ENCODE assay signal across 9 cellular contexts in genomic region chr6:131519670-131520436, GRCh38. TPM values are rescaled to one million over a fixed set of nuclear protein-coding genes. Genes with fewer than 3 reads are reported as not detected.
DNase-seq lines count a peak whose midpoint lies in the region; ATAC-seq and TF ChIP-seq lines count a peak whose summit lies in the region.
"Had no signal": no experiment of that assay in that cellular context is flagged by ENCODE, and none has a peak within 500 bp of the region (broad histone marks: within the 10 kb centered on the region; RNA-seq: fewer than 3 reads in every experiment).

No MANE protein-coding gene starts in this region.

- 47% methylated on average over 2 of the region's 2 CpGs for WGBS in liver
- 58 to 60% methylated on average over 2 of the region's 2 CpGs for WGBS in upper lobe of left lung, 2 donors

- ATAC-seq in GM21381 (IDR thresholded peaks at IDR 0.05; ENCODE audit: unreplicated experiment) (peak; percentile 95), HG03558 (IDR thresholded peaks at IDR 0.05; ENCODE audit: extremely low read depth, unreplicated experiment) (peak; percentile 96), upper lobe of left lung (ENCODE audit: low FRiP score in 2 of 2) (peak; percentile 59 to 68)

- TF ChIP-seq EP300 in upper lobe of left lung (IDR thresholded peaks at IDR 0.05), result no peak

- H3K27ac ChIP-seq in liver (ENCODE audit: low read depth in 1 of 2, low read length in 2 of 2), result no peak overlapping the region
- H3K27ac ChIP-seq in upper lobe of left lung, result no peak overlapping the region
- H3K27ac ChIP-seq: BLaER1 had no signal

- TF ChIP-seq POLR2A in upper lobe of left lung (IDR thresholded peaks at IDR 0.05), result no peak

- H3K4me3 ChIP-seq in astrocyte of the spinal cord (ENCODE audit: low read depth, low read length) (no peak overlapping the region), liver (ENCODE audit: low read depth in 1 of 3, low read length in 3 of 3) (no peak overlapping the region), upper lobe of left lung (no peak overlapping the region)
- H3K4me3 ChIP-seq: BLaER1 had no signal

- TF ChIP-seq CTCF in astrocyte of the spinal cord (IDR thresholded peaks at IDR 0.05; ENCODE audit: low read depth, low read length) (peak; percentile 72), liver (IDR thresholded peaks at IDR 0.05; ENCODE audit: low read depth, low read length, missing input control) (peak; percentile 79), upper lobe of left lung (IDR thresholded peaks at IDR 0.05) (peak in 5 of 6 experiments; percentile 25 to 57 (median 45))

- H3K36me3 ChIP-seq in liver (ENCODE audit: control insufficient read depth in 4 of 4, insufficient read depth in 3 of 4, low read depth in 1 of 4, low read length in 3 of 4) (no peaks in the 10 kb centered on the region), upper lobe of left lung (no peaks in the 10 kb centered on the region)
- H3K36me3 ChIP-seq: BLaER1 had no signal

- H3K9ac ChIP-seq in liver (ENCODE audit: low read depth in 1 of 2, low read length in 2 of 2), result no peak overlapping the region
- H3K9ac ChIP-seq: BLaER1 had no signal

- H3K9me3 ChIP-seq in liver (ENCODE audit: control insufficient read depth in 4 of 4, low read length in 3 of 4) (no peaks in the 10 kb centered on the region), upper lobe of left lung (no peaks in the 10 kb centered on the region)

- peak; percentile 96 to 98 for TF ChIP-seq RAD21 in liver (IDR thresholded peaks at IDR 0.05)

- in situ Hi-C loops in astrocyte of the spinal cord (cut with HindIII; ENCODE audit: low sequenced_read_pairs), result no loop called here

- H3K4me1 ChIP-seq in liver (ENCODE audit: control insufficient read depth in 4 of 4, insufficient read depth in 4 of 4, low read length in 3 of 4) (peaks cover 0 to 4% (median 0%) of the 10 kb centered on the region in 4 donors), upper lobe of left lung (no peaks in the 10 kb centered on the region)
- H3K4me1 ChIP-seq: BLaER1 had no signal

- peak; percentile 5 for DNase-seq in NCI-H1092 treated with DMSO at 0.1 percent for 48 hours (lab: John Stamatoyannopoulos, UW)
- DNase-seq in NCI-H1092 (lab: John Stamatoyannopoulos, UW), result no peak
- peak; percentile 57 for DNase-seq in RPMI7951 (ENCODE audit: low read depth)
- peak; percentile 37 for DNase-seq in astrocyte of the spinal cord (ENCODE audit: low read depth, low spot score)
- DNase-seq in upper lobe of left lung, result no peak

- H3K27me3 ChIP-seq in liver (ENCODE audit: control insufficient read depth in 4 of 4, insufficient read depth in 4 of 4, low read length in 3 of 4), result no peaks in the 10 kb centered on the region
- H3K27me3 ChIP-seq in upper lobe of left lung, result no peaks in the 10 kb centered on the region
- H3K27me3 ChIP-seq: BLaER1 had no signal

TF ChIP-seq in liver, 16 proteins besides CTCF, POLR2A, EP300 and RAD21:
- TF ChIP-seq NR2F2 (IDR thresholded peaks at IDR 0.05), result no peak
- TF ChIP-seq FOXA1 (IDR thresholded peaks at IDR 0.05), result peak; percentile 80
- TF ChIP-seq FOXA2 (IDR thresholded peaks at IDR 0.05), result peak; percentile 88

RNA-seq across cellular contexts. Expression of gene ARG1, which starts 53.2 kb away (rescaled TPM):
- not detected in 2 replicates for total RNA-seq in RPMI7951 (2014; rRNA removed; shearing (Covaris generic))
- total RNA-seq in liver, result 100 to 1,000 TPM; 238 to 800 TPM
- 1,000 to 10,000 TPM in 1 of 2 donors, 100 to 1,000 TPM in 1; 965 to 1,194 TPM for polyA plus RNA-seq in liver
- 1 to 10 TPM in 5 of 6 donors, not detected in 1; 1.2 to 5.1 (median 3.7) TPM for total RNA-seq in upper lobe of left lung

Comparison
In these comparisons a context has a peak if more than half of its experiments do, and no peak if none do; other contexts are left out.
1. DNase-seq: peak in NCI-H1092 treated with DMSO at 0.1 percent for 48 hours (single experiment), RPMI7951 (single experiment) and astrocyte of the spinal cord (single experiment); none in NCI-H1092 (single experiment) and upper lobe of left lung (0 of 2).
2. RNA of gene ARG1, which starts 53.2 kb away (total RNA-seq): 238 to 800 TPM in liver; 1.2 to 5.1 TPM in upper lobe of left lung and not detected in RPMI7951; every median in the first group is over 10 times any median in the second.
3. Peak in every context shown above with its lines, with median percentiles within 50 percentile points of each other: ATAC-seq and CTCF ChIP-seq.